23 cellular contexts compared by ENCODE assay signal in the genomic region with DNA sequence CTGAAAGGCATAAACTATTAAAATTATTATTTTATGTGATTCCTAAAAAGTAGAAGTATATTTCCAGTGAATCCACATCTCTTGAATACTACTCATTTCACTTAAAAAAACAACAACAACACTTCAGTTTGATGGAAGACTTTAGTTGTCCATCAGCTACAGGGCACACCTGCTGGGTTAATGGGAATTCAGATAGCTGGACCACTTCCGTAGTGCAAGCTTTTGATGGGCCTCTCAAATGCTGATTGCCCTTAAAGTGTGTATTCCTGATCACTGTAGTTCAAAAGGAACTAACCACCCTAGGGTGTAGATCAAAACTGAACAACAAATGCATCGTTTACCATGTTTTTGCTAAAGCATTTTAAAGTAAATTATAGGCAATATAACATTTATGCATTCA.
"Had no signal": no experiment of that assay in that cellular context is flagged by ENCODE, and none has a peak within 500 bp of the region (broad histone marks: within the 10 kb centered on the region; RNA-seq: fewer than 3 reads in every experiment).

No MANE protein-coding gene starts in this region.

- H3K79me2 ChIP-seq: parathyroid adenoma had no signal

- H3K36me3 ChIP-seq: neural progenitor cell, ovary, right lobe of liver, sigmoid colon, stomach, thoracic aorta, thyroid gland, tibial nerve, upper lobe of left lung, vagina had no signal

- H2AFZ ChIP-seq: neural progenitor cell, parathyroid adenoma had no signal

- DNase-seq: natural killer cell; occipital lobe; ovary; posterior cingulate gyrus; psoas muscle; right cardiac atrium; right lobe of liver; sigmoid colon; stimulated activated CD4-positive, alpha-beta T cell treated with anti-CD3 and anti-CD28 coated beads, Interleukin-15, amount 100 ng/mL, for 24 hours; stimulated activated CD4-positive, alpha-beta T cell treated with anti-CD3 and anti-CD28 coated beads, Interleukin-2, amount 100 ng/mL, for 24 hours; stimulated activated CD4-positive, alpha-beta T cell treated with anti-CD3 and anti-CD28 coated beads, Interleukin-2, amount 100 ng/mL, for 48 hours; stimulated activated CD4-positive, alpha-beta T cell treated with anti-CD3 and anti-CD28 coated beads, Interleukin-4, amount 100 ng/mL, for 24 hours; stimulated activated naive B cell treated with anti-CD40 and anti-IgM and Interleukin-4, amounts not matched to agents 10 μg/mL and 1 μg/mL and 100 μg/mL, for 72 hours; stimulated activated naive CD4-positive, alpha-beta T cell treated with Interleukin-2 at 50 U/mL for 16 hours; stomach; thyroid gland; trophoblast cell; upper lobe of left lung had no signal

- H3K4me2 ChIP-seq: neural progenitor cell had no signal

- H3K9ac ChIP-seq: neural progenitor cell, parathyroid adenoma had no signal

- H3K27me3 ChIP-seq: neural progenitor cell, ovary, right lobe of liver, sigmoid colon, stomach, thyroid gland, tibial nerve, upper lobe of left lung, vagina had no signal

- H3K27ac ChIP-seq: neural progenitor cell, ovary, parathyroid adenoma, psoas muscle, right lobe of liver, sigmoid colon, stomach, thoracic aorta, thyroid gland, tibial nerve, upper lobe of left lung, vagina had no signal

- H3K9me3 ChIP-seq: ovary, psoas muscle, right lobe of liver, sigmoid colon, thoracic aorta, thyroid gland, vagina had no signal

- H3K4me3 ChIP-seq: neural progenitor cell, ovary, psoas muscle, right lobe of liver, sigmoid colon, stomach, thoracic aorta, thyroid gland, tibial nerve, upper lobe of left lung, vagina had no signal
